Comparison of ENCODE assay signal across 8 cellular contexts in the genomic region with DNA sequence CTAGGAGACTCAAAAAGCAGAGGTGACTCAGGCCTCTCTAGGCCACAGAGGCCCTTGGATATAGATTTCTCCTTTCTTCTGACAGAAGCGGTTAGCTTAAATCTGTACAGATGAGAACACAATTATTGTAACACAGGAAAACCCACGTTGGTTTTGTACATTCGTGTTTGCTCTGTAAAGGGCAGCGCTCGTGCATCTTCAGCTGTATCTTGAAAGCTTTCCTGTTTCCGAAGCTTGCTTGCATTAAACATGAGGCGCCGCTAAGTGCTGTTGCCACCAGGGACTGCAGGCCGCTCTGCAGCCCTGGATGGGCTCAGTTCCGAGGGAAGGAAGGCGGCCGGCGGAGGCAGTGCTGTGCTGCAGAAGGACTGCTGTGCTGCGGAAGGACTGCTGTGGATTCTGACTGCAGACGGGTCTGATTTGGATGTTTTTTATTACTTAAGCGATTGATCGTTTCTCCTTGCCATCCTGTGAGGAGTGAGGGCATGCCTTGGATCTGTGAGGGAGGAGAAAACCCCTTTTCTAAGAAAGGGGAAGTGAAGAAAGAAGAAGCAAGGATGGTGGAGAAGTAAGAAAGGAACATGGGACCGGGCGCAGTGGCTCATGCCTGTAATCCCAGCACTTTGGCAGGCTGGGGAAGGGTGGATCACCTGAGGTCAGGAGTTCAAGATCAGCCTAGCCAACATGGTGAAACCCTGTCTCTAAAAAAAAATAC. TPM values are rescaled to one million over a fixed set of nuclear protein-coding genes. Genes with fewer than 3 reads are reported as not detected.
A peak's percentile ranks its signal among the peaks of the same experiment; 100 is the strongest.
DNase-seq lines count a peak whose midpoint lies in the region; ATAC-seq and TF ChIP-seq lines count a peak whose summit lies in the region.

No MANE protein-coding gene starts in this region.

- H3K27me3 ChIP-seq in neural cell (ENCODE audit: insufficient read depth, low read depth, low read length) = no peaks in the 10 kb centered on the region
- H3K27me3 ChIP-seq in Karpas-422 (ENCODE audit: low read length) = 0 out of 2 replicates have a peak, but pooled peaks cover 3% of the 10 kb centered on the region

- H3K9me2 ChIP-seq in neural cell (ENCODE audit: insufficient read depth, low read length) (no peaks in the 10 kb centered on the region), Karpas-422 (replicated peaks; ENCODE audit: insufficient read depth, low read length) (no peaks in the 10 kb centered on the region)

- peak; percentile 36 for ATAC-seq in HG03095 (IDR thresholded peaks at IDR 0.05; ENCODE audit: unreplicated experiment)
- ATAC-seq in central memory CD8-positive, alpha-beta T cell (replicated peaks; ENCODE audit: extremely low read depth, poor library complexity, severe bottlenecking) = no peak

- peaks cover 52% of the 10 kb centered on the region for H3K27me3 Mint-ChIP-seq in central memory CD8-positive, alpha-beta T cell

- H2AFZ ChIP-seq in neural cell (ENCODE audit: low read depth, low read length) = no peak overlapping the region
- H2AFZ ChIP-seq in Karpas-422 (ENCODE audit: low read length) = no peak overlapping the region

- no peaks in the 10 kb centered on the region for H3K9me3 Mint-ChIP-seq in central memory CD8-positive, alpha-beta T cell

- H3K4me3 ChIP-seq in neural cell (ENCODE audit: low read length) = peak overlapping the region; percentile 14
- no peak overlapping the region for H3K4me3 ChIP-seq in Karpas-422 (ENCODE audit: low read length)

- H3K9ac ChIP-seq in neural cell (ENCODE audit: low read length) (peak overlapping the region; percentile 22), Karpas-422 (ENCODE audit: low read length) (no peak overlapping the region)

- TF ChIP-seq RAD21 in neural cell (conservative IDR thresholded peaks at IDR 0.05) = peak; percentile 60

- H3K36me3 Mint-ChIP-seq in central memory CD8-positive, alpha-beta T cell (ENCODE audit: insufficient read depth) = no peaks in the 10 kb centered on the region

- no peaks in the 10 kb centered on the region for H4K20me1 ChIP-seq in neural cell (ENCODE audit: insufficient read depth)
- H4K20me1 ChIP-seq in Karpas-422 (ENCODE audit: insufficient read depth, low read depth, low read length) = no peaks in the 10 kb centered on the region

- H3K79me2 ChIP-seq in neural cell (replicated peaks; ENCODE audit: insufficient read depth, low read length) (no peaks in the 10 kb centered on the region), Karpas-422 (ENCODE audit: low read length) (no peaks in the 10 kb centered on the region)

- H3F3A ChIP-seq in neural cell (ENCODE audit: insufficient read depth, low read length, poor library complexity, severe bottlenecking) = no peaks in the 10 kb centered on the region

- DNase-seq in activated T-cell treated with anti-CD3 and anti-CD28 coated beads for 48 hours (ENCODE audit: low read depth) = peak; percentile 8
- no peak for DNase-seq in activated T-cell treated with anti-CD3 and anti-CD28 coated beads, Interleukin-2, amount 50 U/mL, for 1 hour
- no peak for DNase-seq in central memory CD8-positive, alpha-beta T cell (ENCODE audit: low spot score in 2 of 2)
- DNase-seq in COR-L47 (lab: John Stamatoyannopoulos, UW) = no peak
- no peak for DNase-seq in HPDE6-E6E7 (ENCODE audit: extremely low spot score)
- no peak for DNase-seq in Karpas-422

- H3K4me1 ChIP-seq in Karpas-422 (ENCODE audit: low read length) = 0 out of 2 replicates have a peak, but pooled peaks cover 2% of the 10 kb centered on the region

- H3K27ac ChIP-seq in neural cell (ENCODE audit: low read length) (peak overlapping the region; percentile 46), Karpas-422 (ENCODE audit: low read length) (no peak overlapping the region)

- no peaks in the 10 kb centered on the region for H3K9me3 ChIP-seq in neural cell (ENCODE audit: low read length)
- H3K9me3 ChIP-seq in Karpas-422 (ENCODE audit: low read length) = no peaks in the 10 kb centered on the region

- peak overlapping the region; percentile 29 for H3K27ac Mint-ChIP-seq in central memory CD8-positive, alpha-beta T cell (ENCODE audit: low read depth)

- H3K36me3 ChIP-seq in neural cell (ENCODE audit: insufficient read depth, low read length) = no peaks in the 10 kb centered on the region
- no peaks in the 10 kb centered on the region for H3K36me3 ChIP-seq in Karpas-422 (ENCODE audit: insufficient read depth, low read length)

- no peak for TF ChIP-seq EP300 in neural cell (conservative IDR thresholded peaks at IDR 0.05; ENCODE audit: poor library complexity, severe bottlenecking)

- peak; percentile 62 for TF ChIP-seq CTCF in neural cell (IDR thresholded peaks at IDR 0.05; ENCODE audit: poor library complexity, severe bottlenecking)

- peaks cover 8% of the 10 kb centered on the region for H3K4me1 Mint-ChIP-seq in central memory CD8-positive, alpha-beta T cell

- H3K4me2 ChIP-seq in neural cell (ENCODE audit: low read length) (no peak overlapping the region), Karpas-422 (ENCODE audit: low read depth, low read length, poor library complexity, severe bottlenecking) (no peak overlapping the region)

- no peak overlapping the region for H3K4me3 Mint-ChIP-seq in central memory CD8-positive, alpha-beta T cell

TF ChIP-seq in neural cell, 6 proteins besides CTCF, POLR2A, EP300 and RAD21:
- peak; percentile 41 for TF ChIP-seq POLR2AphosphoS5 (IDR thresholded peaks at IDR 0.05)
- TF ChIP-seq MXI1 (conservative IDR thresholded peaks at IDR 0.05; ENCODE audit: poor library complexity, severe bottlenecking) = no peak
- TF ChIP-seq, protein P1, sequence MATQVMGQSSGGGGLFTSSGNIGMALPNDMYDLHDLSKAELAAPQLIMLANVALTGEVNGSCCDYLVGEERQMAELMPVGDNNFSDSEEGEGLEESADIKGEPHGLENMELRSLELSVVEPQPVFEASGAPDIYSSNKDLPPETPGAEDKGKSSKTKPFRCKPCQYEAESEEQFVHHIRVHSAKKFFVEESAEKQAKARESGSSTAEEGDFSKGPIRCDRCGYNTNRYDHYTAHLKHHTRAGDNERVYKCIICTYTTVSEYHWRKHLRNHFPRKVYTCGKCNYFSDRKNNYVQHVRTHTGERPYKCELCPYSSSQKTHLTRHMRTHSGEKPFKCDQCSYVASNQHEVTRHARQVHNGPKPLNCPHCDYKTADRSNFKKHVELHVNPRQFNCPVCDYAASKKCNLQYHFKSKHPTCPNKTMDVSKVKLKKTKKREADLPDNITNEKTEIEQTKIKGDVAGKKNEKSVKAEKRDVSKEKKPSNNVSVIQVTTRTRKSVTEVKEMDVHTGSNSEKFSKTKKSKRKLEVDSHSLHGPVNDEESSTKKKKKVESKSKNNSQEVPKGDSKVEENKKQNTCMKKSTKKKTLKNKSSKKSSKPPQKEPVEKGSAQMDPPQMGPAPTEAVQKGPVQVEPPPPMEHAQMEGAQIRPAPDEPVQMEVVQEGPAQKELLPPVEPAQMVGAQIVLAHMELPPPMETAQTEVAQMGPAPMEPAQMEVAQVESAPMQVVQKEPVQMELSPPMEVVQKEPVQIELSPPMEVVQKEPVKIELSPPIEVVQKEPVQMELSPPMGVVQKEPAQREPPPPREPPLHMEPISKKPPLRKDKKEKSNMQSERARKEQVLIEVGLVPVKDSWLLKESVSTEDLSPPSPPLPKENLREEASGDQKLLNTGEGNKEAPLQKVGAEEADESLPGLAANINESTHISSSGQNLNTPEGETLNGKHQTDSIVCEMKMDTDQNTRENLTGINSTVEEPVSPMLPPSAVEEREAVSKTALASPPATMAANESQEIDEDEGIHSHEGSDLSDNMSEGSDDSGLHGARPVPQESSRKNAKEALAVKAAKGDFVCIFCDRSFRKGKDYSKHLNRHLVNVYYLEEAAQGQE (IDR thresholded peaks at IDR 0.05; ENCODE audit: borderline replicate concordance) = no peak
- peak; percentile 56 for TF ChIP-seq SMC3 (conservative IDR thresholded peaks at IDR 0.05; ENCODE audit: poor library complexity)
- TF ChIP-seq EZH2 (IDR thresholded peaks at IDR 0.05; ENCODE audit: borderline replicate concordance, insufficient read depth, low read length, poor library complexity, severe bottlenecking) = no peak
- TF ChIP-seq TAF1 (IDR thresholded peaks at IDR 0.05; ENCODE audit: low read depth) = no peak

RNA-seq across cellular contexts. Expression of gene FHIP2A, which starts 53.4 kb away (rescaled TPM):
- 28.0 and 30.7 TPM in 2 replicates for polyA plus RNA-seq in neural cell
- polyA minus RNA-seq in neural cell = 55.5 and 63.6 TPM in 2 replicates
- 7.8 and 21.7 TPM in 2 replicates for total RNA-seq in Karpas-422 (2014; rRNA removed; shearing (Covaris generic); ENCODE audit: low replicate concordance)
